ENCODE assay signal across 10 cellular contexts in genomic region chr13:89695343-89696257, GRCh38.
A peak's percentile ranks its signal among the peaks of the same experiment; 100 is the strongest.
DNase-seq lines count a peak whose midpoint lies in the region; ATAC-seq, FAIRE-seq and TF ChIP-seq lines count a peak whose summit lies in the region.
"Had no signal": no experiment of that assay in that cellular context is flagged by ENCODE, and none has a peak within 500 bp of the region (broad histone marks: within the 10 kb centered on the region; RNA-seq: fewer than 3 reads in every experiment).

No MANE protein-coding gene starts in this region.

- TF ChIP-seq EP300 in suprapubic skin (IDR thresholded peaks at IDR 0.05): no peak

- TF ChIP-seq CTCF in DOHH2 (IDR thresholded peaks at IDR 0.05; ENCODE audit: low read depth, low read length, poor library complexity, severe bottlenecking): peak; percentile 50
- peak in 4 of 6 experiments; percentile 16 to 46 (median 42) for TF ChIP-seq CTCF in Peyer's patch (IDR thresholded peaks at IDR 0.05)
- TF ChIP-seq CTCF in progenitor cell of endocrine pancreas (IDR thresholded peaks at IDR 0.05; ENCODE audit: unreplicated experiment): peak; percentile 94
- peak in 1 of 2 donors; percentile 40 for TF ChIP-seq CTCF in suprapubic skin (IDR thresholded peaks at IDR 0.05)

- FAIRE-seq in HTR-8/SVneo (lab: Jason Lieb, UNC): no peak

- H3K9me2 ChIP-seq in DOHH2 (replicated peaks; ENCODE audit: control insufficient read depth, low read length): no peaks in the 10 kb centered on the region

- H3K27ac ChIP-seq in DOHH2 (ENCODE audit: low read depth, low read length) (no peak overlapping the region), Peyer's patch (no peak overlapping the region), suprapubic skin (no peak overlapping the region)
- H3K27ac ChIP-seq: SJSA1 had no signal

- H3K4me3 Mint-ChIP-seq in progenitor cell of endocrine pancreas (ENCODE audit: low read depth): no peak overlapping the region
- H3K4me3 Mint-ChIP-seq: naive B cell had no signal

- H4K20me1 ChIP-seq in DOHH2 (ENCODE audit: control insufficient read depth, insufficient read depth, low read depth, low read length): no peaks in the 10 kb centered on the region

- no peaks in the 10 kb centered on the region for H3K4me1 Mint-ChIP-seq in progenitor cell of endocrine pancreas (ENCODE audit: low read depth)
- H3K4me1 Mint-ChIP-seq: naive B cell had no signal

- H3K4me2 ChIP-seq in DOHH2 (ENCODE audit: low read length): no peak overlapping the region

- WGBS in suprapubic skin: 8% methylated on average over 4 of the region's 4 CpGs

- H3K4me3 ChIP-seq in DOHH2 (ENCODE audit: low read length) (no peak overlapping the region), Peyer's patch (no peak overlapping the region), suprapubic skin (no peak overlapping the region)
- H3K4me3 ChIP-seq: SJSA1 had no signal

- no peaks in the 10 kb centered on the region for H3K27me3 ChIP-seq in DOHH2 (ENCODE audit: control insufficient read depth, low read length)
- H3K27me3 ChIP-seq in Peyer's patch: no peaks in the 10 kb centered on the region
- H3K27me3 ChIP-seq in suprapubic skin: no peaks in the 10 kb centered on the region
- H3K27me3 ChIP-seq: SJSA1 had no signal

- H3K4me1 ChIP-seq in DOHH2 (ENCODE audit: control insufficient read depth, low read length) (no peaks in the 10 kb centered on the region), Peyer's patch (no peaks in the 10 kb centered on the region), suprapubic skin (no peaks in the 10 kb centered on the region)
- H3K4me1 ChIP-seq: SJSA1 had no signal

- ATAC-seq in GM18861 (IDR thresholded peaks at IDR 0.05; ENCODE audit: unreplicated experiment): no peak
- no peak for ATAC-seq in GM21786 (IDR thresholded peaks at IDR 0.05; ENCODE audit: unreplicated experiment)

- no peak overlapping the region for H3K27ac Mint-ChIP-seq in progenitor cell of endocrine pancreas
- H3K27ac Mint-ChIP-seq: naive B cell had no signal

- no peak for TF ChIP-seq POLR2A in Peyer's patch (IDR thresholded peaks at IDR 0.05)
- TF ChIP-seq POLR2A in suprapubic skin (IDR thresholded peaks at IDR 0.05): no peak

- H3F3A ChIP-seq in DOHH2 (ENCODE audit: control insufficient read depth, insufficient read depth): no peaks in the 10 kb centered on the region

- no peaks in the 10 kb centered on the region for H3K36me3 Mint-ChIP-seq in progenitor cell of endocrine pancreas (ENCODE audit: insufficient read depth)
- H3K36me3 Mint-ChIP-seq: naive B cell had no signal

- H3K27me3 Mint-ChIP-seq in progenitor cell of endocrine pancreas: no peaks in the 10 kb centered on the region
- H3K27me3 Mint-ChIP-seq: naive B cell had no signal

- H3K36me3 ChIP-seq in DOHH2 (ENCODE audit: control insufficient read depth, low read length) (no peaks in the 10 kb centered on the region), Peyer's patch (no peaks in the 10 kb centered on the region), suprapubic skin (no peaks in the 10 kb centered on the region)
- H3K36me3 ChIP-seq: SJSA1 had no signal

- DNase-seq in HTR-8/SVneo (ENCODE audit: insufficient read length, low spot score) (peak; percentile 17), Peyer's patch (no peak), fibroblast of peridontal ligament (ENCODE audit: extremely low read depth) (peak; percentile 22), progenitor cell of endocrine pancreas (ENCODE audit: low spot score, unreplicated experiment) (peak; percentile 42), suprapubic skin (ENCODE audit: low spot score in 2 of 2) (no peak)
- DNase-seq: naive B cell had no signal

- no peaks in the 10 kb centered on the region for H3K79me2 ChIP-seq in DOHH2 (ENCODE audit: control insufficient read depth, low read length)

- H3K9me3 Mint-ChIP-seq in progenitor cell of endocrine pancreas (ENCODE audit: low read depth): no peaks in the 10 kb centered on the region

- H3K9me3 ChIP-seq in DOHH2 (ENCODE audit: control insufficient read depth, insufficient read depth, low read length): no peaks in the 10 kb centered on the region
- H3K9me3 ChIP-seq in Peyer's patch: no peaks in the 10 kb centered on the region
- H3K9me3 ChIP-seq in suprapubic skin: no peaks in the 10 kb centered on the region
- H3K9me3 ChIP-seq: SJSA1 had no signal

Comparison
In these comparisons a context has a peak if more than half of its experiments do, and no peak if none do; other contexts are left out.
1. DNase-seq: peak in HTR-8/SVneo (single experiment), fibroblast of peridontal ligament (single experiment) and progenitor cell of endocrine pancreas (single experiment); none in Peyer's patch (0 of 3) and suprapubic skin (0 of 2).